In the genomic region with DNA sequence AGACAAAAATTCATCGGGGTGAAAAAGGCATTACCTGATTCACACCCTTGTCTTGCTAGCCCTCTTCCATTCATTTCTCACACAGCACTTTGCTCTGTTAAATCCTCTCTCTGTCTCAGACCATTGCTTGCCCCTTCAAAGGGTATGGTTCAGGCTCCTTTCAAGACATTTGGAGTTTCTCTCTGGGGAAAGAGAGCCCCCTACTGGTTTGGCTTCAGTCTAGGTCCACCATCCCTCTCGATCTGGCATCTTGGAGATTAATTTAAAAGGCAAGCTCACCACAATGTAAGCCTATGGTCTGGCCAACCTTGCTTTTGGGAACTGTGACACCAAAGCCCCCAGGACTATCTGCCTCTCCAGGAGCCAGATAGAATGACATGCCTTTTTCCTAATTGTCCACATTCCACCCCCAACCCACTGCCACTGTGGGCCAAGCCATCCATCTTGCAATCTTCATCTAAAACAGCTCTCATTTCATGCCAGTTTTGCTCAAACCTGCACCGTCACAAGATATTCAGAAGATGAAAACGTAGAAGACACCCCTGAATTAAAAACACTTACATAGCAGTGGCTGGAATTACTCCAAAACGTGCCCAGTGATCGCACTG, we compare ENCODE assay signal across 8 cellular contexts.
DNase-seq lines count a peak whose midpoint lies in the region; ATAC-seq and TF ChIP-seq lines count a peak whose summit lies in the region.

No MANE protein-coding gene starts in this region.

- intact Hi-C loops in right lobe of liver (cut with DNase I): no loop called here

- H3K27ac ChIP-seq in SJCRH30 (peak overlapping the region; percentile 45), coronary artery (no peak overlapping the region), right lobe of liver (no peak overlapping the region)

- no peaks in the 10 kb centered on the region for H3K9me3 ChIP-seq in SJCRH30 (replicated peaks)
- no peaks in the 10 kb centered on the region for H3K9me3 ChIP-seq in right lobe of liver

- no peak overlapping the region for H3K4me3 ChIP-seq in GM12875 (ENCODE audit: low read depth, low read length)
- H3K4me3 ChIP-seq in SJCRH30: no peak overlapping the region
- no peak overlapping the region for H3K4me3 ChIP-seq in coronary artery
- no peak overlapping the region for H3K4me3 ChIP-seq in right lobe of liver

- ATAC-seq in right lobe of liver: peak; percentile 63 to 76 (median 72)

- H3K4me1 ChIP-seq in SJCRH30 (peaks cover 10% of the 10 kb centered on the region), right lobe of liver (no peaks in the 10 kb centered on the region)

- DNase-seq in AG08396 (ENCODE audit: low spot score) (peak; percentile 43), HEK293T (ENCODE audit: extremely low spot score) (peak; percentile 71), M059J (ENCODE audit: low read depth) (peak; percentile 61), SJCRH30 (peak; percentile 75 to 95), coronary artery (ENCODE audit: low spot score) (no peak), right lobe of liver (no peak), NCI-H1048 (lab: John Stamatoyannopoulos, UW) (no peak)

- H3K27me3 ChIP-seq in SJCRH30 (no peaks in the 10 kb centered on the region), right lobe of liver (no peaks in the 10 kb centered on the region)

- 49% methylated on average over 6 of the region's 6 CpGs for WGBS in right lobe of liver (ENCODE audit: insufficient coverage, low coverage, low lambda C conversion rate, missing lambda C conversion rate)

- peak; percentile 79 for TF ChIP-seq CTCF in GM12875 (IDR thresholded peaks at IDR 0.05; ENCODE audit: borderline replicate concordance, insufficient read depth, low read depth, low read length)
- peak; percentile 38 for TF ChIP-seq CTCF in coronary artery (IDR thresholded peaks at IDR 0.05)
- peak; percentile 45 to 57 (median 54) for TF ChIP-seq CTCF in right lobe of liver (IDR thresholded peaks at IDR 0.05)

- POLR2A ChIA-PET in HEK293T (lab: Yijun Ruan, JAX): interaction anchor here (0.8 to 1.0 kb wide), 2 partner anchors 240 to 244 kb away, joined by 4 read pairs; no protein-coding TSS in a partner anchor

- CTCF ChIA-PET in HEK293T (lab: Yijun Ruan, JAX): interaction anchor here (0.6 to 2.2 kb wide), 14 partner anchors 9 to 538 kb away, joined by 3 to 14 read pairs (median 4); a partner anchor contains a TSS

- H3K36me3 ChIP-seq in SJCRH30 (peaks cover 5% of the 10 kb centered on the region; the same call in 1 of the 2 replicates), right lobe of liver (no peaks in the 10 kb centered on the region)

- no peak for TF ChIP-seq POLR2A in right lobe of liver (IDR thresholded peaks at IDR 0.05)

TF ChIP-seq in HEK293T, 16 proteins besides CTCF, POLR2A, EP300 and RAD21:
- TF ChIP-seq ZNF384 (IDR thresholded peaks at IDR 0.05): no peak
- no peak for TF ChIP-seq L3MBTL2 (conservative IDR thresholded peaks at IDR 0.05)
- TF ChIP-seq TARDBP (IDR thresholded peaks at IDR 0.05): no peak
- TF ChIP-seq NFRKB (IDR thresholded peaks at IDR 0.05): no peak
- no peak for TF ChIP-seq ELF4 (IDR thresholded peaks at IDR 0.05)
- no peak for TF ChIP-seq ARNT (IDR thresholded peaks at IDR 0.05)

Comparison
In these comparisons a context has a peak if more than half of its experiments do, and no peak if none do; other contexts are left out.
1. DNase-seq: peak in AG08396 (single experiment), HEK293T (single experiment), M059J (single experiment) and SJCRH30 (2 of 2); none in coronary artery (single experiment), right lobe of liver (0 of 3) and NCI-H1048 (single experiment).
2. Peak in every context shown above with its lines, with median percentiles within 50 percentile points of each other: CTCF ChIP-seq.